ENCODE assay signal across 10 cellular contexts in genomic region chr14:63922696-63923421, GRCh38.
A peak's percentile ranks its signal among the peaks of the same experiment; 100 is the strongest.
DNase-seq lines count a peak whose midpoint lies in the region; ATAC-seq and TF ChIP-seq lines count a peak whose summit lies in the region.
"Had no signal": no experiment of that assay in that cellular context is flagged by ENCODE, and none has a peak within 500 bp of the region (broad histone marks: within the 10 kb centered on the region; RNA-seq: fewer than 3 reads in every experiment).

No MANE protein-coding gene starts in this region.

- TF ChIP-seq CTCF in RWPE2 (IDR thresholded peaks at IDR 0.05; ENCODE audit: poor library complexity, severe bottlenecking) (no peak), heart left ventricle (IDR thresholded peaks at IDR 0.05) (no peak)

- H3K36me3 ChIP-seq in RWPE2 (ENCODE audit: low read depth) (no peaks in the 10 kb centered on the region), heart left ventricle (no peaks in the 10 kb centered on the region)

- intact Hi-C loops in heart left ventricle (cut with DNase I), result no loop called here
- intact Hi-C loops in sciatic nerve (cut with DNase I), result no loop called here

- no peak for TF ChIP-seq POLR2A in heart left ventricle (IDR thresholded peaks at IDR 0.05)

- DNase-seq in H4 (ENCODE audit: low spot score) (peak; percentile 76), RWPE2 (ENCODE audit: low spot score) (peak; percentile 71), heart left ventricle (no peak), sciatic nerve (ENCODE audit: low spot score) (no peak), NCI-H2081 treated with DMSO at 0.1 percent for 48 hours (lab: John Stamatoyannopoulos, UW) (no peak), C1 segment of cervical spinal cord (lab: John Stamatoyannopoulos, UW) (no peak)
- DNase-seq in stimulated activated CD4-positive, alpha-beta T cell treated with anti-CD3 and anti-CD28 coated beads, Interleukin-12 subunit alpha, Interleukin-12 subunit beta, amount 100 ng/mL, for 4 hours, result no peak
- DNase-seq: cortex of kidney, naive B cell had no signal

- H3K27ac ChIP-seq in RWPE2 (ENCODE audit: poor library complexity, severe bottlenecking) (peak overlapping the region; percentile 81), heart left ventricle (peak overlapping the region in 1 of 12 donors; percentile 39)

- peaks cover 17% of the 10 kb centered on the region for H3K4me1 ChIP-seq in RWPE2 (ENCODE audit: insufficient read depth, poor library complexity, severe bottlenecking)
- peaks cover 0 to 16% (median 4%) of the 10 kb centered on the region in 12 donors for H3K4me1 ChIP-seq in heart left ventricle

- H3K9me3 ChIP-seq in RWPE2 (ENCODE audit: severe bottlenecking) (no peaks in the 10 kb centered on the region), heart left ventricle (peaks cover 0 to 11% (median 0%) of the 10 kb centered on the region in 12 donors)

- ATAC-seq in RWPE2 (ENCODE audit: low read depth) (peak; percentile 95), heart left ventricle (peak; percentile 52 to 93 (median 78)), sciatic nerve (peak; percentile 91), HG02798 (IDR thresholded peaks at IDR 0.05; ENCODE audit: poor library complexity, unreplicated experiment) (no peak)

- H3K4me3 ChIP-seq in RWPE2 (ENCODE audit: severe bottlenecking) (no peak overlapping the region), heart left ventricle (no peak overlapping the region)

- 47 to 63% (median 62%) methylated on average over 5 of the region's 5 CpGs for WGBS in heart left ventricle, 4 donors

- H3K27me3 ChIP-seq in RWPE2 (ENCODE audit: insufficient read depth, poor library complexity, severe bottlenecking) (no peaks in the 10 kb centered on the region), heart left ventricle (no peaks in the 10 kb centered on the region)

Comparison
In these comparisons a context has a peak if more than half of its experiments do, and no peak if none do; other contexts are left out.
1. DNase-seq: peak in H4 (single experiment) and RWPE2 (single experiment); none in heart left ventricle (0 of 5), sciatic nerve (single experiment), NCI-H2081 treated with DMSO at 0.1 percent for 48 hours (single experiment), C1 segment of cervical spinal cord (0 of 14) and stimulated activated CD4-positive, alpha-beta T cell treated with anti-CD3 and anti-CD28 coated beads, Interleukin-12 subunit alpha, Interleukin-12 subunit beta, amount 100 ng/mL, for 4 hours (single experiment).